In the genomic region with DNA sequence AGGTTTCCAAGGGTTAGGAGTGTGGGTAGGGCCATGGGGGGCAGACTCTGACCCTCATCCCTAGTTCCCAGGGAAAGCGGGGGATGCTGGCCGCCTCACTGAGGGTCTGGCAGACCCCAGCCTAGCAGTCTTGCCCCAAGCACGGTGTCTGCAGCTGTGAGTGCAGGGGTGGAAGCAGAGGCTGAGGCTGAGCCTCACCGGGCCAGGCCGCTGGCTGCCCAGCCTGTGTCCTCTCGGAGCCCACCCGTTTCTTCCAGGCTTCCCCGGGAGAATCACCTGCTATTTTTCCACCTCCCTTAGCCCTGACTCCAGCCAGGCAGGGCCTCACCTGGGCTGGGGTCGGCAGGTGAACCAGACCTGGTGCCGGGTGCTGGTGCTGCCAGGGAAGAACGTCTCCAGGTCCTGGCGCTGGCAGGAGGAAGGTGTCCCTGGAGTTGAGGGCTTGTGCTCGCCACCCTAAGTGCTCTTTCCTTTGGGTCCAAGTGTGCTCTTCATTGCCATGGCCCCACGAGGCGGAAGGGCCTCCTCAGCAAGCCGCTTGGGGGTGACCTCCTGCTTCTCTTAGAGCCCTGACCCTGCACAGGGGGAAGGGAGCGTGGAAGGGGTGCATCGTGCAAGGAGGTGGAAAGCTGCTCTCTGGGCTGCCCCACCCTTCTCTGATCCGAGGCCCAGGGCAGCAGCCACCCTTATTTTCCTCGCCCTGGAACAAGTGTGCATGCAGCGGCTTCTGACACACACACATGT, we compare ENCODE assay signal across 35 cellular contexts.
DNase-seq lines count a peak whose midpoint lies in the region; ATAC-seq, FAIRE-seq and TF ChIP-seq lines count a peak whose summit lies in the region.
"Had no signal": no experiment of that assay in that cellular context is flagged by ENCODE, and none has a peak within 500 bp of the region (broad histone marks: within the 10 kb centered on the region; RNA-seq: fewer than 3 reads in every experiment).

No MANE protein-coding gene starts in this region.

- H3K9me3 Mint-ChIP-seq in GM23338 (no peaks in the 10 kb centered on the region; the same call in 2 of the 3 replicates), nephron progenitor cell (no peaks in the 10 kb centered on the region)
- H3K9me3 Mint-ChIP-seq in CD8-positive, alpha-beta memory T cell, result no peaks in the 10 kb centered on the region
- H3K9me3 Mint-ChIP-seq: activated naive CD4-positive, alpha-beta T cell treated with anti-CD3 and anti-CD28 coated beads for 36 hours had no signal

- peak; percentile 1; the same call in 1 of the 3 replicates for ATAC-seq in GM23338
- no peak for ATAC-seq in heart left ventricle
- ATAC-seq in HepG2, result no peak
- ATAC-seq: A549; activated CD8-positive, alpha-beta T cell treated with anti-CD3 and anti-CD28 coated beads, Interleukin-2, amount 10 ng/mL, durations not matched to agents 7 days and 5 days; left lung; right lobe of liver had no signal

- DNase-seq in GM23338 (ENCODE audit: low spot score), result no peak
- no peak for DNase-seq in NT2/D1 (ENCODE audit: low read depth, low spot score)
- peak in 3 of 5 donors; percentile 17 to 49 (median 18) for DNase-seq in heart left ventricle
- DNase-seq in nephron progenitor cell, result peak; percentile 2
- no peak for DNase-seq in HepG2 (ENCODE audit: low spot score)
- DNase-seq in NCI-H748 treated with DMSO at 0.1 percent for 48 hours (lab: John Stamatoyannopoulos, UW), result no peak
- no peak for DNase-seq in SW480 (ENCODE audit: low spot score)
- DNase-seq in CD8-positive, alpha-beta memory T cell, result no peak
- DNase-seq: activated CD4-positive, alpha-beta T cell treated with anti-CD3 and anti-CD28 coated beads for 4 hours; activated CD8-positive, alpha-beta T cell treated with anti-CD3 and anti-CD28 coated beads, Interleukin-2, amount 10 ng/mL, durations not matched to agents 7 days and 5 days; activated naive CD4-positive, alpha-beta T cell treated with anti-CD3 and anti-CD28 coated beads for 36 hours; Calu3; colonic mucosa; DMS79 treated with DMSO at 0.1 percent for 48 hours; effector CD4-positive, alpha-beta T cell; GDM1; NCI-H1417; NCI-H2081; NCI-H524 treated with DMSO at 0.1 percent for 48 hours; SIG-M5; stimulated activated CD4-positive, alpha-beta T cell treated with anti-CD3 and anti-CD28 coated beads, Interleukin-12 subunit alpha, Interleukin-12 subunit beta, amount 100 ng/mL, for 4 hours; stimulated activated CD4-positive, alpha-beta T cell treated with anti-CD3 and anti-CD28 coated beads, Interleukin-2, amount 100 ng/mL, for 48 hours; stomach; SW 1271; T-helper 9 cell had no signal

- no peak for TF ChIP-seq EP300 in HepG2 (IDR thresholded peaks at IDR 0.05; ENCODE audit: low read depth in 2 of 2, low read length in 2 of 2)
- TF ChIP-seq EP300 in HepG2 (CRISPR knock-in tag; IDR thresholded peaks at IDR 0.05; ENCODE audit: borderline replicate concordance), result no peak

- H3K36me3 ChIP-seq in GM23338 (ENCODE audit: insufficient read depth), result no peaks in the 10 kb centered on the region
- H3K36me3 ChIP-seq in NT2/D1 (ENCODE audit: insufficient read depth, insufficient read length, low read length), result no peaks in the 10 kb centered on the region
- H3K36me3 ChIP-seq in heart left ventricle, result no peaks in the 10 kb centered on the region
- no peaks in the 10 kb centered on the region for H3K36me3 ChIP-seq in HepG2 (replicated peaks in 1 of 2; ENCODE audit: control insufficient read depth in 1 of 2, insufficient read depth in 2 of 2, low read length in 2 of 2)
- no peaks in the 10 kb centered on the region for H3K36me3 ChIP-seq in CD8-positive, alpha-beta memory T cell (ENCODE audit: insufficient read depth, low read length)
- H3K36me3 ChIP-seq: breast epithelium, colonic mucosa, left lung, right lobe of liver, stomach, vagina had no signal

- POLR2A ChIA-PET in HepG2 (lab: Yijun Ruan, JAX), result no interaction called here
- POLR2A ChIA-PET in CD8-positive, alpha-beta memory T cell (lab: Charles Lee), result no interaction called here

- H3F3A ChIP-seq in GM23338 (replicated peaks; ENCODE audit: low read depth), result no peaks in the 10 kb centered on the region

- in situ Hi-C loops in HepG2 (cut with HindIII; ENCODE audit: extremely low pct_ligation_motif_present, low pct_unique_long_range_greater_than_20kb), result no loop called here

- TF ChIP-seq POLR2A in heart left ventricle (IDR thresholded peaks at IDR 0.05) (no peak), HepG2 (IDR thresholded peaks at IDR 0.05; ENCODE audit: insufficient read depth in 1 of 2, low read depth in 2 of 2, low read length in 2 of 2) (no peak)

- WGBS in heart left ventricle, 4 donors, result 76 to 85% (median 79%) methylated on average over 15 to 21 of the region's 21 CpGs
- WGBS in HepG2 (ENCODE audit: low lambda C conversion rate), result 5% methylated on average over 10 of the region's 21 CpGs

- H3K4me3 ChIP-seq in GM23338, result peak overlapping the region; percentile 46; the same call in 1 of the 2 replicates
- no peak overlapping the region for H3K4me3 ChIP-seq in NT2/D1 (ENCODE audit: insufficient read length, low read depth)
- H3K4me3 ChIP-seq in heart left ventricle, result no peak overlapping the region
- H3K4me3 ChIP-seq in HepG2 (replicated peaks in 1 of 3; ENCODE audit: insufficient read depth in 1 of 3, low read depth in 2 of 3, low read length in 3 of 3), result no peak overlapping the region
- H3K4me3 ChIP-seq in CD8-positive, alpha-beta memory T cell (ENCODE audit: low read length), result no peak overlapping the region
- H3K4me3 ChIP-seq: A549, breast epithelium, colonic mucosa, left lung, right lobe of liver, stomach, vagina had no signal

- H3K4me1 ChIP-seq in GM23338 (ENCODE audit: insufficient read depth), result peaks cover 24% of the 10 kb centered on the region
- peaks cover 56% of the 10 kb centered on the region for H3K4me1 ChIP-seq in NT2/D1 (ENCODE audit: insufficient read depth, insufficient read length)
- H3K4me1 ChIP-seq in heart left ventricle, result no peaks in the 10 kb centered on the region
- H3K4me1 ChIP-seq in HepG2 (ENCODE audit: insufficient read depth, low read length), result peaks cover 12% of the 10 kb centered on the region; the same call in 1 of the 2 replicates
- no peaks in the 10 kb centered on the region for H3K4me1 ChIP-seq in CD8-positive, alpha-beta memory T cell (ENCODE audit: insufficient read depth, low read length)
- H3K4me1 ChIP-seq: breast epithelium, colonic mucosa, left lung, parathyroid adenoma, right lobe of liver, vagina had no signal

- no peak overlapping the region for H2AFZ ChIP-seq in GM23338
- H2AFZ ChIP-seq in HepG2 (ENCODE audit: low read length), result no peak overlapping the region
- H2AFZ ChIP-seq: parathyroid adenoma had no signal

- no peak overlapping the region for H3K27ac ChIP-seq in GM23338 (ENCODE audit: low read depth)
- no peak overlapping the region for H3K27ac ChIP-seq in heart left ventricle
- H3K27ac ChIP-seq in HepG2 (ENCODE audit: extremely low read length, insufficient read depth, low read length), result no peak overlapping the region
- H3K27ac ChIP-seq in CD8-positive, alpha-beta memory T cell (ENCODE audit: low read depth, low read length), result no peak overlapping the region
- H3K27ac ChIP-seq: A549, breast epithelium, colonic mucosa, epithelial cell of prostate, left lung, parathyroid adenoma, right lobe of liver, stomach, vagina had no signal

- intact Hi-C loops in heart left ventricle (cut with DNase I) (no loop called here), HepG2 (cut with micrococcal nuclease; ENCODE audit: unreplicated experiment) (no loop called here)

- CTCF ChIA-PET in HepG2 (lab: Yijun Ruan, JAX; ENCODE audit: low intra/inter-chr PET ratio, low total read pairs), result no interaction called here
- CTCF ChIA-PET in CD8-positive, alpha-beta memory T cell (lab: Charles Lee), result no interaction called here

- H4K20me1 ChIP-seq in GM23338 (replicated peaks; ENCODE audit: insufficient read depth), result no peaks in the 10 kb centered on the region
- no peaks in the 10 kb centered on the region for H4K20me1 ChIP-seq in HepG2 (ENCODE audit: insufficient read depth, low read length)

- H3K27me3 ChIP-seq in GM23338 (ENCODE audit: insufficient read depth), result no peaks in the 10 kb centered on the region
- peaks cover 42% of the 10 kb centered on the region for H3K27me3 ChIP-seq in NT2/D1 (ENCODE audit: insufficient read depth, insufficient read length)
- peaks cover 0 to 12% (median 0%) of the 10 kb centered on the region in 9 donors for H3K27me3 ChIP-seq in heart left ventricle
- H3K27me3 ChIP-seq in HepG2 (ENCODE audit: control insufficient read depth in 1 of 2, insufficient read depth in 2 of 2, low read length in 2 of 2), result peaks cover 21 to 70% of the 10 kb centered on the region in 2 experiments; a peak in 4 of 5 replicates
- no peaks in the 10 kb centered on the region for H3K27me3 ChIP-seq in CD8-positive, alpha-beta memory T cell (ENCODE audit: insufficient read depth, low read length, poor library complexity, severe bottlenecking)
- H3K27me3 ChIP-seq: colonic mucosa, right lobe of liver, vagina had no signal

- H3K27me3 Mint-ChIP-seq in GM23338 (ENCODE audit: insufficient read depth, low read depth, poor library complexity), result peaks cover 19% of the 10 kb centered on the region
- H3K27me3 Mint-ChIP-seq in nephron progenitor cell (ENCODE audit: low read depth, poor library complexity), result peaks cover 34% of the 10 kb centered on the region
- H3K27me3 Mint-ChIP-seq in CD8-positive, alpha-beta memory T cell, result peaks cover 0 to 6% of the 10 kb centered on the region in 2 donors

- peak overlapping the region; percentile 51 for H3K9ac ChIP-seq in NT2/D1 (ENCODE audit: insufficient read length, low read depth)
- H3K9ac ChIP-seq in HepG2 (ENCODE audit: insufficient read depth, low read depth, low read length), result no peak overlapping the region
- H3K9ac ChIP-seq: parathyroid adenoma had no signal

- H3K4me3 Mint-ChIP-seq in GM23338 (peak overlapping the region; percentile 33; the same call in 1 of the 3 replicates), nephron progenitor cell (no peak overlapping the region)
- no peak overlapping the region for H3K4me3 Mint-ChIP-seq in CD8-positive, alpha-beta memory T cell
- H3K4me3 Mint-ChIP-seq: activated CD8-positive, alpha-beta T cell treated with anti-CD3 and anti-CD28 coated beads, Interleukin-2, amount 10 ng/mL, durations not matched to agents 7 days and 5 days; activated naive CD4-positive, alpha-beta T cell treated with anti-CD3 and anti-CD28 coated beads for 36 hours; nephron had no signal

- H3K9me3 ChIP-seq in NT2/D1 (ENCODE audit: insufficient read depth, low read length), result no peaks in the 10 kb centered on the region
- no peaks in the 10 kb centered on the region for H3K9me3 ChIP-seq in heart left ventricle
- H3K9me3 ChIP-seq in HepG2 (ENCODE audit: low read length), result no peaks in the 10 kb centered on the region
- no peaks in the 10 kb centered on the region for H3K9me3 ChIP-seq in CD8-positive, alpha-beta memory T cell (ENCODE audit: low read length)
- H3K9me3 ChIP-seq: A549, breast epithelium, colonic mucosa, left lung, right lobe of liver, stomach, vagina had no signal

- BruUV-seq in HepG2 (replicated peaks; lab: Mats Ljungman, UMichigan), result no TSS peak

- FAIRE-seq in HepG2 (lab: Jason Lieb, UNC), result no peak
- FAIRE-seq: A549, GM19239, HTR-8/SVneo had no signal

- no peaks in the 10 kb centered on the region for H3K9me2 ChIP-seq in GM23338 (ENCODE audit: insufficient read depth)

- H3K4me2 ChIP-seq in GM23338 (peak overlapping the region; percentile 67; the same call in 1 of the 2 replicates), HepG2 (ENCODE audit: low read depth, low read length) (no peak overlapping the region)
- H3K4me2 ChIP-seq: A549 had no signal

- no peak overlapping the region for H3K27ac Mint-ChIP-seq in GM23338
- H3K27ac Mint-ChIP-seq in nephron progenitor cell, result no peak overlapping the region
- peak overlapping the region in 1 of 8 donors; percentile 47 for H3K27ac Mint-ChIP-seq in CD8-positive, alpha-beta memory T cell
- H3K27ac Mint-ChIP-seq: activated CD8-positive, alpha-beta T cell treated with anti-CD3 and anti-CD28 coated beads, Interleukin-2, amount 10 ng/mL, durations not matched to agents 7 days and 5 days; nephron had no signal

- TF ChIP-seq RAD21 in HepG2 (CRISPR knock-in tag; IDR thresholded peaks at IDR 0.05), result no peak

- no peaks in the 10 kb centered on the region for H3K79me2 ChIP-seq in GM23338 (replicated peaks; ENCODE audit: insufficient read depth)
- H3K79me2 ChIP-seq in HepG2 (ENCODE audit: insufficient read depth, low read length), result no peaks in the 10 kb centered on the region
- H3K79me2 ChIP-seq: parathyroid adenoma had no signal

- H3K36me3 Mint-ChIP-seq in GM23338 (ENCODE audit: low read depth) (no peaks in the 10 kb centered on the region; the same call in 2 of the 3 replicates), nephron progenitor cell (ENCODE audit: low read depth) (no peaks in the 10 kb centered on the region)
- no peaks in the 10 kb centered on the region for H3K36me3 Mint-ChIP-seq in CD8-positive, alpha-beta memory T cell

- peaks cover 32% of the 10 kb centered on the region for H3K4me1 Mint-ChIP-seq in GM23338
- H3K4me1 Mint-ChIP-seq in nephron progenitor cell, result peaks cover 36% of the 10 kb centered on the region
- peaks cover 0 to 5% (median 3%) of the 10 kb centered on the region in 3 donors for H3K4me1 Mint-ChIP-seq in CD8-positive, alpha-beta memory T cell

- 0 out of 4 replicates have a peak, but pooled peaks of 1 of the 2 experiments have one; percentile 9 for TF ChIP-seq CTCF in GM23338 (conservative IDR thresholded peaks at IDR 0.05; ENCODE audit: low read depth in 2 of 2)
- TF ChIP-seq CTCF in heart left ventricle (IDR thresholded peaks at IDR 0.05), result no peak
- no peak for TF ChIP-seq CTCF in nephron progenitor cell (IDR thresholded peaks at IDR 0.05)
- TF ChIP-seq CTCF in HepG2 (CRISPR knock-in tag; IDR thresholded peaks at IDR 0.05), result no peak

Comparison
In these comparisons a context has a peak if more than half of its experiments do, and no peak if none do; other contexts are left out.
1. DNase-seq: peak in heart left ventricle (3 of 5) and nephron progenitor cell (single experiment); none in GM23338 (single experiment), NT2/D1 (single experiment), HepG2 (single experiment), NCI-H748 treated with DMSO at 0.1 percent for 48 hours (single experiment), SW480 (single experiment) and CD8-positive, alpha-beta memory T cell (0 of 5).